Comparison of ENCODE assay signal across 8 cellular contexts in the genomic region with DNA sequence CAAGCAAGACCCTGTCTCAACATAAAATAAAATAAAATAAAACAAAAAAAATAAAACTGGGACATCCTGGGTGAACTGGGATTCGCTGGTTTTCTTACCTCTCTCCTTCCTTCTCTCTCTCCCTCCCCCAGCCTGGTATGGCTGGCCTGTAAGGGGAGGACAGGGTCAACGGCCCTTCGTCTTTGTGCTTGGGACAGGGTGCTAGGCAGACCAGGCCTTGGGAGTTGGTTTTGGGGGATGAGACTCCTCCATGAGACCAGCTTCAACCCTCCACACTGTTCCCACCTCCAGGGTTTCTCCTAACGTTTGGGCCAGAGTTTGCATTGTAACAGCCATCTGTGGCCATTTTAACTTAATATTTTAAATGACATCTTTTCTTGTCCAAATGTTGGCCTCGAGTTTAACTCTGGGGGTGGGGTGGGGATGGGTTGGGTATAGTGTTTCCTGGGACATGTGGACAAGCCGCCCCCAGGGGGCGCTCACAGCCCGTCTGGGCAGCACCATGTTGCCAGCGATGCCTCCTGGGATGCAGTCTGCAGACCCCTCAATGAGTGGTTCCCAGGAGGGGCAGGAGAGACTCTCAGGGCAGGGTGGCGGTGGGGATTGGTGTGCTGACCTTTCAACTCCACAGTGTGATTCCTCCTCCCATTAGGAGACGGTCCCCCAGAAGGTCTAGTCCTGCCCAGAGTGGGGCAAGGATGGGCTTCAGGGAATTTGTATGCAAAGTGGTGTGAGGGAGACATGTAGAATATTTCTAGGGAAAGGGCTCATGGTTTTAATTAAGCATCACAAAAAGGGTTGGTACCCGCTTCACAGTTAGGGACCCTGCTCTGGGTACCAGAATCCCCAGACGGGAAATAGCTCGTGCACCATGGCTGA. TPM values are rescaled to one million over a fixed set of nuclear protein-coding genes. Genes with fewer than 3 reads are reported as not detected.
DNase-seq lines count a peak whose midpoint lies in the region; ATAC-seq and TF ChIP-seq lines count a peak whose summit lies in the region.

No MANE protein-coding gene starts in this region.

- DNase-seq in CD4-positive, alpha-beta T cell: peak; percentile 36 to 73 (median 52)
- DNase-seq in HL-60 (ENCODE audit: low read depth in 1 of 2, low spot score in 1 of 2) (peak; percentile 40 to 60), RWPE1 (ENCODE audit: low spot score) (peak; percentile 69), globus pallidus (ENCODE audit: low spot score) (peak; percentile 37), renal cortical epithelial cell (ENCODE audit: low read depth) (peak; percentile 25), NCI-H2107 treated with DMSO at 0.1 percent for 48 hours (lab: John Stamatoyannopoulos, UW; ENCODE audit: unreplicated experiment) (no peak)
- peak; percentile 29 for DNase-seq in activated effector memory CD4-positive, alpha-beta T cell treated with Interleukin-2 at 50 U/mL for 16 hours

- TF ChIP-seq CTCF in CD4-positive, alpha-beta T cell (IDR thresholded peaks at IDR 0.05): peak; percentile 86
- TF ChIP-seq CTCF in HL-60 (IDR thresholded peaks at IDR 0.05; ENCODE audit: insufficient read depth, low read length) (peak; percentile 81), RWPE1 (conservative IDR thresholded peaks at IDR 0.05; ENCODE audit: low read depth) (peak; percentile 71)

- H3K4me3 Mint-ChIP-seq in CD4-positive, alpha-beta T cell: no peak overlapping the region

- CTCF ChIA-PET in CD4-positive, alpha-beta T cell (lab: Charles Lee): interaction anchor here (1.6 kb wide), 1 partner anchor 248 kb away, joined by 13 read pairs; no protein-coding TSS in a partner anchor
- CTCF ChIA-PET in RWPE1 (lab: Yijun Ruan, JAX): interaction anchor here (0.6 to 1.1 kb wide), 5 partner anchors 11 to 1227 kb away, joined by 3 to 4 read pairs (median 3); no protein-coding TSS in a partner anchor

- intact Hi-C loops in CD4-positive, alpha-beta T cell (cut with DNase I, micrococcal nuclease): loop anchor here (1.0 kb wide), 2 partner anchors 171 to 248 kb away; no protein-coding TSS in a partner anchor

- H3K4me1 Mint-ChIP-seq in CD4-positive, alpha-beta T cell (ENCODE audit: low read depth): peaks cover under 1% of the 10 kb centered on the region

- H3K27ac Mint-ChIP-seq in CD4-positive, alpha-beta T cell: no peak overlapping the region

- POLR2A ChIA-PET in CD4-positive, alpha-beta T cell (lab: Charles Lee): no interaction called here
- POLR2A ChIA-PET in RWPE1 (lab: Yijun Ruan, JAX; ENCODE audit: low non-redundant PET): no interaction called here

- no peak overlapping the region for H3K4me3 ChIP-seq in HL-60 (replicated peaks; ENCODE audit: insufficient read depth, low read length)

- ATAC-seq in CD4-positive, alpha-beta T cell (ENCODE audit: poor library complexity): peak; percentile 57
- ATAC-seq in GM19395 (IDR thresholded peaks at IDR 0.05; ENCODE audit: unreplicated experiment): no peak

- H3K9me3 Mint-ChIP-seq in CD4-positive, alpha-beta T cell: no peaks in the 10 kb centered on the region

- H3K27me3 Mint-ChIP-seq in CD4-positive, alpha-beta T cell: peaks cover 6% of the 10 kb centered on the region

- no peaks in the 10 kb centered on the region for H3K9me3 ChIP-seq in CD4-positive, alpha-beta T cell (ENCODE audit: control insufficient read depth, low read length)

- no peaks in the 10 kb centered on the region for H3K27me3 ChIP-seq in CD4-positive, alpha-beta T cell (ENCODE audit: control insufficient read depth, insufficient read depth, low read length)
- no peaks in the 10 kb centered on the region for H3K27me3 ChIP-seq in HL-60 (ENCODE audit: insufficient read depth, poor library complexity, severe bottlenecking)

- H3K27ac ChIP-seq in CD4-positive, alpha-beta T cell (ENCODE audit: low read depth, low read length): no peak overlapping the region
- H3K27ac ChIP-seq in HL-60 (replicated peaks) (no peak overlapping the region), RWPE1 (no peak overlapping the region)

- no peaks in the 10 kb centered on the region for H3K36me3 Mint-ChIP-seq in CD4-positive, alpha-beta T cell (ENCODE audit: low read depth)

RNA-seq across cellular contexts. Expression of gene LCTL, which starts 37.7 kb away (rescaled TPM):
- not detected for total RNA-seq in CD4-positive, alpha-beta T cell
- total RNA-seq in renal cortical epithelial cell: 0.35 and 0.50 TPM in 2 replicates
